Comparison of ENCODE assay signal across 16 cellular contexts in the genomic region with DNA sequence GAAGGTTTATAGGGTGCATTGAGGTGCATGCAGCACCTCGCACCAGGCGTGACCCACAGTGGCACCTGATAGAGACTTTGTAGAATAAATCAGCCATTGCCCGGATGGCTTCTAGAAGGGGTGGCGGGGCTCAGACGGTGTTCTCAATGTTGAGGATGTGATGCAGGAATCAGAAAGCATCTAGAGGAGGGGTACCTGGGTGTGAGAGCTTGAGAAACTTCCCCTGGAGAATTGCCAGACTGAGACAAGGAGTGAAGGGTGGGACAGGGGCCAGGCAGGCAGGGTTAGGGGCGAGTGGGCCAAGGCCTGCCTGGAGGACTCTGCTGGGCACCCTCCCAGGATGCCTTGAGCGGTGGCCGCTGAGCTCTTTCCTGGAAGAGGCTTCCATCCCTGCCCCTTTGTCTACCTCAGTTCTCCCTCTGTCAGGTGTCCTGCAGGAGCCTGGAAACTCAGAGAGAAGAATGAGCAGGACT. TPM values are rescaled to one million over a fixed set of nuclear protein-coding genes. Genes with fewer than 3 reads are reported as not detected.
A peak's percentile ranks its signal among the peaks of the same experiment; 100 is the strongest.
DNase-seq lines count a peak whose midpoint lies in the region; ATAC-seq, FAIRE-seq and TF ChIP-seq lines count a peak whose summit lies in the region.
"Had no signal": no experiment of that assay in that cellular context is flagged by ENCODE, and none has a peak within 500 bp of the region (broad histone marks: within the 10 kb centered on the region; RNA-seq: fewer than 3 reads in every experiment).

No MANE protein-coding gene starts in this region.

- TF ChIP-seq POLR2A in GM12892 (IDR thresholded peaks at IDR 0.05; ENCODE audit: low read depth, low read length), result no peak

- no peak overlapping the region for H3K4me3 Mint-ChIP-seq in progenitor cell of endocrine pancreas (ENCODE audit: low read depth)
- H3K4me3 Mint-ChIP-seq: IgD-negative memory B cell had no signal

- POLR2A ChIA-PET in RWPE1 (lab: Yijun Ruan, JAX; ENCODE audit: low non-redundant PET), result interaction anchor here (0.7 to 1.2 kb wide), 3 partner anchors 9 to 140 kb away, joined by 3 to 7 read pairs (median 5); a partner anchor contains a TSS

- H3K27me3 Mint-ChIP-seq in progenitor cell of endocrine pancreas, result no peaks in the 10 kb centered on the region

- H3K9me3 Mint-ChIP-seq in progenitor cell of endocrine pancreas (ENCODE audit: low read depth), result no peaks in the 10 kb centered on the region
- H3K9me3 Mint-ChIP-seq: IgD-negative memory B cell had no signal

- ATAC-seq in HG02885 (IDR thresholded peaks at IDR 0.05; ENCODE audit: poor library complexity, unreplicated experiment) (no peak), GM18511 (IDR thresholded peaks at IDR 0.05; ENCODE audit: unreplicated experiment) (no peak)

- H3K27ac ChIP-seq in RWPE1, result peak overlapping the region; percentile 95
- peak overlapping the region; percentile 97 for H3K27ac ChIP-seq in epithelial cell of prostate
- H3K27ac ChIP-seq: ovary had no signal

- TF ChIP-seq CTCF in RWPE1 (conservative IDR thresholded peaks at IDR 0.05; ENCODE audit: low read depth), result no peak
- TF ChIP-seq CTCF in progenitor cell of endocrine pancreas (IDR thresholded peaks at IDR 0.05; ENCODE audit: unreplicated experiment), result no peak

- H3K36me3 Mint-ChIP-seq in progenitor cell of endocrine pancreas (ENCODE audit: insufficient read depth), result no peaks in the 10 kb centered on the region
- H3K36me3 Mint-ChIP-seq: IgD-negative memory B cell had no signal

- DNase-seq in GM12892 (ENCODE audit: insufficient read length) (peak; percentile 9), RWPE1 (ENCODE audit: low spot score) (no peak), epithelial cell of prostate (ENCODE audit: low read depth, low spot score) (no peak), progenitor cell of endocrine pancreas (ENCODE audit: low spot score, unreplicated experiment) (no peak), NCI-H2029 treated with DMSO at 0.1 percent for 48 hours (lab: John Stamatoyannopoulos, UW) (no peak)
- DNase-seq in activated CD4-positive, alpha-beta T cell treated with anti-CD3 and anti-CD28 coated beads, Interleukin-2, amount 50 U/mL, for 48 hours, result no peak
- DNase-seq: C1 segment of cervical spinal cord, DND-41, NCI-H446 treated with DMSO at 0.1 percent for 48 hours, testis had no signal

- FAIRE-seq in GM12892 (lab: Jason Lieb, UNC), result no peak
- FAIRE-seq: colon had no signal

- CTCF ChIA-PET in RWPE1 (lab: Yijun Ruan, JAX), result interaction anchor here (1.9 to 2.0 kb wide), 2 partner anchors 18 to 29 kb away, joined by 5 to 7 read pairs; no protein-coding TSS in a partner anchor

- H3K4me1 Mint-ChIP-seq in progenitor cell of endocrine pancreas (ENCODE audit: low read depth), result peaks cover 17% of the 10 kb centered on the region

- peak overlapping the region; percentile 82 for H3K27ac Mint-ChIP-seq in progenitor cell of endocrine pancreas
- H3K27ac Mint-ChIP-seq: IgD-negative memory B cell had no signal

RNA-seq across cellular contexts. Expression of a gene that starts 9.3 kb away (rescaled TPM):
- 1.5 TPM for polyA plus RNA-seq in GM12892 (2012; ENCODE audit: missing spikeins)
- 19.7 and 26.2 TPM in 2 replicates for total RNA-seq in progenitor cell of endocrine pancreas
- total RNA-seq: OCI-LY7 had no signal

RNA-seq across cellular contexts. Expression of a gene that starts 48.9 kb away (rescaled TPM):
- polyA plus RNA-seq in GM12892 (2012; ENCODE audit: missing spikeins), result not detected
- total RNA-seq in progenitor cell of endocrine pancreas, result not detected in 2 replicates
- total RNA-seq: OCI-LY7 had no signal
- polyA plus RNA-seq: IgD-negative memory B cell had no signal
